In the genomic region with DNA sequence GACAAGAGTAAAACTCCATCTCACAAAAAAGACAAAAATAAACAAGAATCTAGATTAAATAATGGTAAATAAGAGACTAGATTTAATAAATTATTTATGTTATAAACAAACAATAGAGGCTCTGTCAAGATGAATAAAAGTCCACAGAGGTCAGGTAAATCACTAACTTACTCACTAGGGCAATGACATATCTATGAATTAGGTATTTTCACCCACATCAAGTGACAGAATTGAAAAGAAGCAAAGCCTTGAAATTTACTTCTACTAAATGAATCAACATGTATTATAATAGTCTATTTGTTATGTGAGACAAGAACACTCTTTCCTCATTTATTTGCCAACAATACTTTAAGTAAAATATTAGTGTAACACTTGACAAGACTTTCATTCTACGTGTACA, we compare ENCODE assay signal across 14 cellular contexts. TPM values are rescaled to one million over a fixed set of nuclear protein-coding genes. Genes with fewer than 3 reads are reported as not detected.
A peak's percentile ranks its signal among the peaks of the same experiment; 100 is the strongest.
DNase-seq lines count a peak whose midpoint lies in the region; ATAC-seq and TF ChIP-seq lines count a peak whose summit lies in the region.
"Had no signal": no experiment of that assay in that cellular context is flagged by ENCODE, and none has a peak within 500 bp of the region (broad histone marks: within the 10 kb centered on the region; RNA-seq: fewer than 3 reads in every experiment).

No MANE protein-coding gene starts in this region.

- peaks cover 96% of the 10 kb centered on the region for H3K79me2 ChIP-seq in PC-9 (ENCODE audit: low read depth)

- H3K4me3 Mint-ChIP-seq in activated naive CD4-positive, alpha-beta T cell treated with anti-CD3 and anti-CD28 coated beads for 36 hours: no peak overlapping the region
- H3K4me3 Mint-ChIP-seq in immature natural killer cell: peak overlapping the region in 1 of 5 donors; percentile 29

- peaks cover 5% of the 10 kb centered on the region for H3K36me3 Mint-ChIP-seq in activated naive CD4-positive, alpha-beta T cell treated with anti-CD3 and anti-CD28 coated beads for 36 hours (ENCODE audit: low read depth)
- H3K36me3 Mint-ChIP-seq in immature natural killer cell: no peaks in the 10 kb centered on the region

- H2AFZ ChIP-seq in PC-9: no peak overlapping the region

- DNase-seq in activated naive CD4-positive, alpha-beta T cell treated with anti-CD3 and anti-CD28 coated beads for 36 hours: no peak
- DNase-seq in activated naive CD4-positive, alpha-beta T cell treated with Interleukin-2 at 50 U/mL for 16 hours: no peak
- DNase-seq in PC-9: no peak
- no peak for DNase-seq in immature natural killer cell
- no peak for DNase-seq in NCI-H1092 (lab: John Stamatoyannopoulos, UW)
- no peak for DNase-seq in H4 (ENCODE audit: low spot score)
- DNase-seq: HCEC 1CT, Kasumi-1, NCI-H1417, NCI-H2081, NCI-H510A treated with DMSO at 0.1 percent for 48 hours had no signal

- no peaks in the 10 kb centered on the region for H3K27me3 Mint-ChIP-seq in activated naive CD4-positive, alpha-beta T cell treated with anti-CD3 and anti-CD28 coated beads for 36 hours (ENCODE audit: low read depth)
- H3K27me3 Mint-ChIP-seq in immature natural killer cell (ENCODE audit: low read depth in 3 of 3): peaks cover 0 to 4% (median 2%) of the 10 kb centered on the region in 3 donors

- H3K4me2 ChIP-seq in PC-9: no peak overlapping the region

- CTCF ChIA-PET in activated naive CD4-positive, alpha-beta T cell treated with anti-CD3 and anti-CD28 coated beads for 36 hours (lab: Charles Lee): no interaction called here
- CTCF ChIA-PET in PC-9 (lab: Charles Lee): no interaction called here

- intact Hi-C loops in activated naive CD4-positive, alpha-beta T cell treated with anti-CD3 and anti-CD28 coated beads for 36 hours (cut with micrococcal nuclease): no loop called here
- intact Hi-C loops in PC-9 (cut with micrococcal nuclease; ENCODE audit: unreplicated experiment): no loop called here

- peak overlapping the region; percentile 13; the same call in 1 of the 2 replicates for H3K27ac ChIP-seq in PC-9
- H3K27ac ChIP-seq: C4-2B had no signal

- no peak for ATAC-seq in HG03460 (IDR thresholded peaks at IDR 0.05; ENCODE audit: unreplicated experiment)
- no peak for ATAC-seq in GM21825 (IDR thresholded peaks at IDR 0.05; ENCODE audit: unreplicated experiment)

- H3K4me1 ChIP-seq in PC-9 (replicated peaks; ENCODE audit: insufficient read depth): no peaks in the 10 kb centered on the region

- BruUV-seq in PC-9 (replicated peaks; lab: Mats Ljungman, UMichigan): no TSS peak

- H3K27me3 ChIP-seq in PC-9 (ENCODE audit: insufficient read depth, low read depth): no peaks in the 10 kb centered on the region

- H3F3A ChIP-seq in PC-9 (ENCODE audit: insufficient read depth, low read depth): no peaks in the 10 kb centered on the region

- H3K36me3 ChIP-seq in PC-9 (ENCODE audit: low read depth): no peaks in the 10 kb centered on the region

- H3K9me3 ChIP-seq in PC-9 (ENCODE audit: insufficient read depth, low read depth): no peaks in the 10 kb centered on the region

- POLR2A ChIA-PET in PC-9 (lab: Charles Lee; ENCODE audit: unreplicated experiment): no interaction called here

- peak overlapping the region; percentile 18 for H3K27ac Mint-ChIP-seq in activated naive CD4-positive, alpha-beta T cell treated with anti-CD3 and anti-CD28 coated beads for 36 hours
- peak overlapping the region; percentile 28 to 72 (median 50) for H3K27ac Mint-ChIP-seq in immature natural killer cell

- no peak for TF ChIP-seq CTCF in PC-9 (conservative IDR thresholded peaks at IDR 0.05)

- H4K20me1 ChIP-seq in PC-9 (ENCODE audit: insufficient read depth): peaks cover 47% of the 10 kb centered on the region

- no peaks in the 10 kb centered on the region for H3K9me2 ChIP-seq in PC-9 (ENCODE audit: insufficient read depth)

- no peaks in the 10 kb centered on the region for H3K9me3 Mint-ChIP-seq in activated naive CD4-positive, alpha-beta T cell treated with anti-CD3 and anti-CD28 coated beads for 36 hours
- H3K9me3 Mint-ChIP-seq in immature natural killer cell: no peaks in the 10 kb centered on the region

- H3K4me3 ChIP-seq in PC-9: no peak overlapping the region

- H3K4me1 Mint-ChIP-seq in activated naive CD4-positive, alpha-beta T cell treated with anti-CD3 and anti-CD28 coated beads for 36 hours (ENCODE audit: low read depth): peaks cover 75% of the 10 kb centered on the region
- H3K4me1 Mint-ChIP-seq in immature natural killer cell: peaks cover 78 to 96% of the 10 kb centered on the region in 2 donors

RNA-seq across cellular contexts. Expression of gene FBXO11, which starts 41.7 kb away (rescaled TPM):
- 10 to 100 TPM; 32.8 to 35.0 TPM for total RNA-seq in activated naive CD4-positive, alpha-beta T cell treated with anti-CD3 and anti-CD28 coated beads for 36 hours
- total RNA-seq in PC-9 (2021): 49.3 and 49.4 TPM in 2 replicates
- polyA plus RNA-seq in immature natural killer cell: 1 to 10 TPM; 5.2 to 7.5 (median 7.0) TPM
- 22.5 and 25.7 TPM in 2 replicates for total RNA-seq in H4 (2014; rRNA removed; shearing (Covaris generic))
